Comparison of ENCODE assay signal across 30 cellular contexts in the genomic region with DNA sequence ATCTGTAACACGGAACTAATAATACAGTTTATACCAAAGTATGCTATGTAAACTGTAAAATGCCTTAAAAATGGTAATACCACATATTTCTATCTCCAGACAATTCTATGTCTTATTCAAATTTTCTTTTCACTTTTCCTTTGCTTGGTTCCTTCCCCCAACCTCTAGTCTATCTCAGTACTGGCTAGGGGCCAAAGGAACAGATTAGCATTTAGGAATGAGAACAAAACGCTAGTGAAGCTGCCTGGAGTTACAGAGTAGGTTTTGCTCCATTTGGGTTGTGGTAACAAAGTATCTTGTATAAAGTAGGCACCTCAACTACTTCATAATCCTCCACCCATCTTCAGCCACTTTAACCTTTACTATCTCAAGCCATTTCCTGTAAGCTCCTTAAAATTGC.
DNase-seq lines count a peak whose midpoint lies in the region; ATAC-seq, FAIRE-seq and TF ChIP-seq lines count a peak whose summit lies in the region.
"Had no signal": no experiment of that assay in that cellular context is flagged by ENCODE, and none has a peak within 500 bp of the region (broad histone marks: within the 10 kb centered on the region; RNA-seq: fewer than 3 reads in every experiment).

No MANE protein-coding gene starts in this region.

- FAIRE-seq in GM19239 (lab: Jason Lieb, UNC), result no peak
- FAIRE-seq: GM12892, HepG2, kidney had no signal

- peaks cover 13% of the 10 kb centered on the region for H3K36me3 Mint-ChIP-seq in T-helper 17 cell (ENCODE audit: low read depth)
- H3K36me3 Mint-ChIP-seq: neural progenitor cell, WTC11 had no signal

- H3K9me3 ChIP-seq in T-helper 17 cell (ENCODE audit: control insufficient read depth, low read length, poor library complexity, severe bottlenecking), result no peaks in the 10 kb centered on the region
- H3K9me3 ChIP-seq: esophagus squamous epithelium, Peyer's patch, SJCRH30, suprapubic skin had no signal

- H3K27ac Mint-ChIP-seq in T-helper 17 cell, result peak overlapping the region; percentile 39
- H3K27ac Mint-ChIP-seq: activated CD4-positive, alpha-beta T cell treated with anti-CD3 and anti-CD28 coated beads, Interleukin-2, amount 10 ng/mL, durations not matched to agents 7 days and 5 days; GM23338; neural progenitor cell; stimulated activated naive B cell treated with anti-CD40 and anti-IgM and Interleukin-4, amounts not matched to agents 10 μg/mL and 1 μg/mL and 100 μg/mL, for 72 hours; WTC11 had no signal

- in situ Hi-C loops in G401 (cut with HindIII; ENCODE audit: low sequenced_read_pairs), result no loop called here

- H3K27me3 Mint-ChIP-seq in T-helper 17 cell, result no peaks in the 10 kb centered on the region
- H3K27me3 Mint-ChIP-seq: activated CD4-positive, alpha-beta T cell treated with anti-CD3 and anti-CD28 coated beads, Interleukin-2, amount 10 ng/mL, durations not matched to agents 7 days and 5 days; progenitor cell of endocrine pancreas; stimulated activated naive B cell treated with anti-CD40 and anti-IgM and Interleukin-4, amounts not matched to agents 10 μg/mL and 1 μg/mL and 100 μg/mL, for 72 hours had no signal

- TF ChIP-seq CTCF in fibroblast of the aortic adventitia (IDR thresholded peaks at IDR 0.05; ENCODE audit: insufficient read depth, low read length), result no peak

- H3K4me3 Mint-ChIP-seq in T-helper 17 cell, result no peak overlapping the region
- H3K4me3 Mint-ChIP-seq: activated CD4-positive, alpha-beta T cell treated with anti-CD3 and anti-CD28 coated beads, Interleukin-2, amount 10 ng/mL, durations not matched to agents 7 days and 5 days; activated T-cell treated with anti-CD3 and anti-CD28 coated beads, Interleukin-2, amount 50 U/mL, for 4 hours; CD14-positive monocyte; GM23338; neural progenitor cell; stimulated activated naive B cell treated with anti-CD40 and anti-IgM and Interleukin-4, amounts not matched to agents 10 μg/mL and 1 μg/mL and 100 μg/mL, for 72 hours; WTC11 had no signal

- H3K4me1 Mint-ChIP-seq in T-helper 17 cell, result peaks cover 6% of the 10 kb centered on the region
- H3K4me1 Mint-ChIP-seq: activated CD4-positive, alpha-beta T cell treated with anti-CD3 and anti-CD28 coated beads, Interleukin-2, amount 10 ng/mL, durations not matched to agents 7 days and 5 days; CD14-positive monocyte; stimulated activated naive B cell treated with anti-CD40 and anti-IgM and Interleukin-4, amounts not matched to agents 10 μg/mL and 1 μg/mL and 100 μg/mL, for 72 hours had no signal

- peak; percentile 88 for DNase-seq in G401 (ENCODE audit: low spot score)
- DNase-seq in T-helper 17 cell, result no peak
- peak; percentile 27 for DNase-seq in fibroblast of the aortic adventitia (ENCODE audit: low read depth)
- peak; percentile 51 for DNase-seq in midbrain (lab: John Stamatoyannopoulos, UW)
- no peak for DNase-seq in RKO (ENCODE audit: low spot score)
- no peak for DNase-seq in GM19239 (ENCODE audit: insufficient read length, low spot score)
- no peak for DNase-seq in GM19240 (ENCODE audit: insufficient read length, low spot score)
- DNase-seq: activated CD4-positive, alpha-beta T cell treated with anti-CD3 and anti-CD28 coated beads, Interleukin-2, amount 10 ng/mL, durations not matched to agents 7 days and 5 days; activated naive CD4-positive, alpha-beta T cell; activated T-cell treated with anti-CD3 and anti-CD28 coated beads, Interleukin-2, amount 50 U/mL, for 4 hours; dermis blood vessel endothelial cell; esophagus squamous epithelium; kidney; NCI-H1092; NCI-H1694 treated with DMSO at 0.1 percent for 48 hours; NCI-H2171; NCI-H510A treated with DMSO at 0.1 percent for 48 hours; Peyer's patch; SJCRH30; stimulated activated CD4-positive, alpha-beta T cell treated with anti-CD3 and anti-CD28 coated beads, Interleukin-15, amount 100 ng/mL, for 24 hours; stimulated activated naive B cell treated with anti-CD40 and anti-IgM and Interleukin-4, amounts not matched to agents 10 μg/mL and 1 μg/mL and 100 μg/mL, for 72 hours had no signal

- H3K4me3 ChIP-seq in fibroblast of the aortic adventitia (ENCODE audit: low read depth, low read length), result no peak overlapping the region
- H3K4me3 ChIP-seq: esophagus squamous epithelium, GM23338, lung, neural progenitor cell, Peyer's patch, SJCRH30, suprapubic skin had no signal

- no peak for ATAC-seq in T-helper 17 cell
- ATAC-seq: activated T-cell treated with anti-CD3 and anti-CD28 coated beads, Interleukin-2, amount 50 U/mL, for 4 hours; GM23338; HepG2; stimulated activated naive B cell treated with anti-CD40 and anti-IgM and Interleukin-4, amounts not matched to agents 10 μg/mL and 1 μg/mL and 100 μg/mL, for 72 hours; WTC11 had no signal

Comparison
In these comparisons a context has a peak if more than half of its experiments do, and no peak if none do; other contexts are left out.
1. DNase-seq: peak in G401 (single experiment), fibroblast of the aortic adventitia (single experiment) and midbrain (single experiment); none in T-helper 17 cell (0 of 3), RKO (single experiment), GM19239 (single experiment) and GM19240 (single experiment).